ENCODE assay signal across 7 cellular contexts in the genomic region with DNA sequence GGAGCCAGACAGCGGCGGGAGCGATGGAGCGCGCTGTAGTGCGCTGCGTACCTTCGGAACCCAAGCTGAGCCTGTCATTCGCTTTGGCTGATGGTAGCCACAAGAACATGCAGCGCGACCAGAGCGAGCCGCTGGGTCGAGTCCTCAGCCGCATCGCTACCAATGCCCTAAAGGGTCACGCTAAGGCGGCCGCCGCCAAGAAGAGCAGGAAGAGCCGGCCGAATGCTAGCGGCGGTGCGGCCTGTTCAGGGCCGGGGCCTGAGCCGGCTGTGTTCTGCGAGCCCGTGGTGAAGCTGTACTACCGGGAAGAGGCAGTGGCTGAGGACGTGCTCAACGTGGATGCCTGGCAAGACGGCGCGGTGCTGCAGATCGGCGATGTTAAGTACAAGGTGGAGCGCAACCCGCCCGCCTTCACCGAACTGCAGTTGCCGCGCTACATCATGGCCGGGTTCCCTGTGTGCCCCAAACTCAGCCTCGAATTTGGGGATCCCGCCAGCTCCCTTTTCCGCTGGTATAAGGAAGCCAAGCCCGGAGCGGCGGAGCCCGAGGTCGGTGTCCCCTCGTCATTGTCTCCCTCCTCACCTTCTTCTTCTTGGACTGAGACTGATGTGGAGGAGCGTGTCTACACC. TPM values are rescaled to one million over a fixed set of nuclear protein-coding genes. Genes with fewer than 3 reads are reported as not detected.
A peak's percentile ranks its signal among the peaks of the same experiment; 100 is the strongest.
DNase-seq lines count a peak whose midpoint lies in the region; FAIRE-seq and TF ChIP-seq lines count a peak whose summit lies in the region.

No MANE protein-coding gene starts in this region.

- no peaks in the 10 kb centered on the region for H3K9me3 ChIP-seq in MG63
- no peaks in the 10 kb centered on the region for H3K9me3 ChIP-seq in cardiac muscle cell (ENCODE audit: low read depth)

- H3K27me3 ChIP-seq in MG63 (no peaks in the 10 kb centered on the region), cardiac muscle cell (peaks cover 11% of the 10 kb centered on the region)

- H3K4me1 ChIP-seq in cardiac muscle cell (ENCODE audit: low read depth), result peaks cover 1% of the 10 kb centered on the region

- in situ Hi-C loops in GM13976 (cut with MboI; ENCODE audit: low sequenced_read_pairs, unreplicated experiment), result no loop called here

- DNase-seq in GM13976 (ENCODE audit: low spot score), result peak; percentile 52
- peak; percentile 23 for DNase-seq in H54 (ENCODE audit: insufficient read length, low spot score)
- peak; percentile 18 for DNase-seq in MG63
- peak; percentile 8 for DNase-seq in activated gamma-delta T cell treated with anti-CD3 and anti-CD28 coated beads, Interleukin-2, amount 50 U/mL, for 16 hours (ENCODE audit: low read depth)
- peak; percentile 27 to 43 for DNase-seq in cardiac muscle cell (ENCODE audit: low read depth in 1 of 2, low spot score in 1 of 2)
- DNase-seq in putamen (ENCODE audit: low spot score), result peak; percentile 23
- DNase-seq in NCI-H1694 treated with DMSO at 0.1 percent for 48 hours (lab: John Stamatoyannopoulos, UW), result no peak

- TF ChIP-seq POLR2A in H54 (IDR thresholded peaks at IDR 0.05; ENCODE audit: low read depth, low read length), result no peak

- TF ChIP-seq CTCF in GM13976 (IDR thresholded peaks at IDR 0.05; ENCODE audit: borderline replicate concordance, control extremely low read depth, extremely low read depth, insufficient read depth, missing control alignments) (no peak), cardiac muscle cell (IDR thresholded peaks at IDR 0.05; ENCODE audit: low read depth, low read length) (no peak)

- peak overlapping the region; percentile 77 for H3K27ac ChIP-seq in cardiac muscle cell

- FAIRE-seq in H54 (lab: Jason Lieb, UNC), result no peak

- H3K4me3 ChIP-seq in MG63 (peak overlapping the region; percentile 72), cardiac muscle cell (peak overlapping the region; percentile 59)

- H3K36me3 ChIP-seq in MG63 (peaks cover 21% of the 10 kb centered on the region), cardiac muscle cell (peaks cover 3% of the 10 kb centered on the region)

RNA-seq across cellular contexts. Expression of a gene that starts 0.5 kb away (rescaled TPM):
- 4.0 and 8.8 TPM in 2 replicates for total RNA-seq in MG63 (2014; rRNA removed; shearing (Covaris generic); ENCODE audit: low replicate concordance)
- 7.4 and 10.2 TPM in 2 replicates for total RNA-seq in cardiac muscle cell
- 3.7 and 7.3 TPM in 2 replicates for polyA plus RNA-seq in cardiac muscle cell

RNA-seq across cellular contexts. Expression of a gene that starts 12.4 kb away (rescaled TPM):
- total RNA-seq in MG63 (2014; rRNA removed; shearing (Covaris generic); ENCODE audit: low replicate concordance), result not detected in 2 replicates
- total RNA-seq in cardiac muscle cell, result 0.53 and 0.57 TPM in 2 replicates
- polyA plus RNA-seq in cardiac muscle cell, result 0.65 and 0.71 TPM in 2 replicates

RNA-seq across cellular contexts. Expression of a gene that starts 40.6 kb away (rescaled TPM):
- total RNA-seq in MG63 (2014; rRNA removed; shearing (Covaris generic); ENCODE audit: low replicate concordance), result 120 and 159 TPM in 2 replicates
- total RNA-seq in cardiac muscle cell, result 70.7 and 86.2 TPM in 2 replicates
- 235 and 248 TPM in 2 replicates for polyA plus RNA-seq in cardiac muscle cell
